In genomic region chr18:44325903-44326650, GRCh38 we compare ENCODE assay signal across 9 cellular contexts.
A peak's percentile ranks its signal among the peaks of the same experiment; 100 is the strongest.
DNase-seq lines count a peak whose midpoint lies in the region; ATAC-seq and TF ChIP-seq lines count a peak whose summit lies in the region.
"Had no signal": no experiment of that assay in that cellular context is flagged by ENCODE, and none has a peak within 500 bp of the region (broad histone marks: within the 10 kb centered on the region; RNA-seq: fewer than 3 reads in every experiment).

No MANE protein-coding gene starts in this region.

- H3K27ac Mint-ChIP-seq in neural progenitor cell: no peak overlapping the region
- no peak overlapping the region for H3K27ac Mint-ChIP-seq in activated naive CD4-positive, alpha-beta T cell treated with anti-CD3 and anti-CD28 coated beads, Interleukin-2, amount 50 U/mL, for 72 hours
- H3K27ac Mint-ChIP-seq: activated B cell treated with CpG ODN at 0.5 μM for 24 hours had no signal

- H3K4me1 Mint-ChIP-seq in neural progenitor cell: no peaks in the 10 kb centered on the region
- H3K4me1 Mint-ChIP-seq: activated B cell treated with CpG ODN at 0.5 μM for 24 hours had no signal

- H3K4me1 ChIP-seq in Peyer's patch (no peaks in the 10 kb centered on the region), neural progenitor cell (no peaks in the 10 kb centered on the region)

- DNase-seq in ELF-1 (ENCODE audit: low read depth, low spot score): peak; percentile 13
- DNase-seq in HT1080 (ENCODE audit: low read depth): peak; percentile 16
- DNase-seq in Peyer's patch: peak in 2 of 3 donors; percentile 33 to 86
- DNase-seq in fibroblast of gingiva (ENCODE audit: low read depth): peak; percentile 74
- peak; percentile 87 for DNase-seq in neural progenitor cell (ENCODE audit: low spot score)
- DNase-seq in activated naive CD4-positive, alpha-beta T cell treated with anti-CD3 and anti-CD28 coated beads, Interleukin-2, amount 50 U/mL, for 72 hours (ENCODE audit: low spot score in 2 of 2): no peak
- DNase-seq: activated B cell treated with CpG ODN at 0.5 μM for 24 hours had no signal

- no peak overlapping the region for H3K9ac ChIP-seq in neural progenitor cell

- H3K4me3 ChIP-seq in Peyer's patch (no peak overlapping the region), neural progenitor cell (no peak overlapping the region)

- ATAC-seq in HG03097 (IDR thresholded peaks at IDR 0.05; ENCODE audit: low FRiP score, unreplicated experiment): no peak
- no peak for ATAC-seq in activated naive CD4-positive, alpha-beta T cell treated with anti-CD3 and anti-CD28 coated beads, Interleukin-2, amount 50 U/mL, for 72 hours
- ATAC-seq in GM18511 (IDR thresholded peaks at IDR 0.05; ENCODE audit: unreplicated experiment): no peak

- no peak for TF ChIP-seq POLR2A in Peyer's patch (IDR thresholded peaks at IDR 0.05)

- no peaks in the 10 kb centered on the region for H3K27me3 Mint-ChIP-seq in neural progenitor cell (ENCODE audit: insufficient read depth, low read depth)
- H3K27me3 Mint-ChIP-seq: activated B cell treated with CpG ODN at 0.5 μM for 24 hours had no signal

- no peaks in the 10 kb centered on the region for H3K36me3 Mint-ChIP-seq in neural progenitor cell
- H3K36me3 Mint-ChIP-seq in activated naive CD4-positive, alpha-beta T cell treated with anti-CD3 and anti-CD28 coated beads, Interleukin-2, amount 50 U/mL, for 72 hours: peaks cover 0 to 8% of the 10 kb centered on the region in 2 donors

- no peaks in the 10 kb centered on the region for H3K9me3 ChIP-seq in Peyer's patch
- no peaks in the 10 kb centered on the region for H3K9me3 ChIP-seq in neural progenitor cell (ENCODE audit: low read depth)

- H3K79me2 ChIP-seq in neural progenitor cell (ENCODE audit: low read depth): no peaks in the 10 kb centered on the region

- peaks cover 2% of the 10 kb centered on the region for H3K9me3 Mint-ChIP-seq in neural progenitor cell
- H3K9me3 Mint-ChIP-seq in activated naive CD4-positive, alpha-beta T cell treated with anti-CD3 and anti-CD28 coated beads, Interleukin-2, amount 50 U/mL, for 72 hours: peaks cover 18 to 27% of the 10 kb centered on the region in 2 donors
- H3K9me3 Mint-ChIP-seq: activated B cell treated with CpG ODN at 0.5 μM for 24 hours had no signal

- no peak overlapping the region for H2AFZ ChIP-seq in neural progenitor cell (replicated peaks)

- no peaks in the 10 kb centered on the region for H3F3A ChIP-seq in neural progenitor cell (ENCODE audit: low read depth)

- peak in 4 of 6 experiments; percentile 39 to 77 (median 70) for TF ChIP-seq CTCF in Peyer's patch (IDR thresholded peaks at IDR 0.05)
- TF ChIP-seq CTCF in neural progenitor cell (IDR thresholded peaks at IDR 0.05): peak; percentile 83

- H3K4me2 ChIP-seq in neural progenitor cell: no peak overlapping the region

- H3K27me3 ChIP-seq in Peyer's patch (no peaks in the 10 kb centered on the region), neural progenitor cell (no peaks in the 10 kb centered on the region)

- H3K4me3 Mint-ChIP-seq in neural progenitor cell: no peak overlapping the region
- H3K4me3 Mint-ChIP-seq: activated B cell treated with CpG ODN at 0.5 μM for 24 hours had no signal

- no peaks in the 10 kb centered on the region for H3K36me3 ChIP-seq in Peyer's patch
- H3K36me3 ChIP-seq in neural progenitor cell: no peaks in the 10 kb centered on the region

- no peaks in the 10 kb centered on the region for H4K20me1 ChIP-seq in neural progenitor cell (ENCODE audit: low read depth)

- H3K27ac ChIP-seq in Peyer's patch: no peak overlapping the region
- no peak overlapping the region for H3K27ac ChIP-seq in neural progenitor cell

Comparison
In these comparisons a context has a peak if more than half of its experiments do, and no peak if none do; other contexts are left out.
1. DNase-seq: peak in ELF-1 (single experiment), HT1080 (single experiment), Peyer's patch (2 of 3), fibroblast of gingiva (single experiment) and neural progenitor cell (single experiment); none in activated naive CD4-positive, alpha-beta T cell treated with anti-CD3 and anti-CD28 coated beads, Interleukin-2, amount 50 U/mL, for 72 hours (0 of 2).